ENCODE assay signal across 18 cellular contexts in genomic region chr3:42511196-42511595, GRCh38. TPM values are rescaled to one million over a fixed set of nuclear protein-coding genes. Genes with fewer than 3 reads are reported as not detected.
DNase-seq lines count a peak whose midpoint lies in the region; ATAC-seq and TF ChIP-seq lines count a peak whose summit lies in the region.
"Had no signal": no experiment of that assay in that cellular context is flagged by ENCODE, and none has a peak within 500 bp of the region (broad histone marks: within the 10 kb centered on the region; RNA-seq: fewer than 3 reads in every experiment).

No MANE protein-coding gene starts in this region.

- H3K36me3 ChIP-seq in tibial artery: no peaks in the 10 kb centered on the region

- DNase-seq in activated naive CD4-positive, alpha-beta T cell treated with anti-CD3 and anti-CD28 coated beads for 36 hours: no peak
- DNase-seq in neural crest cell (ENCODE audit: low read depth, low spot score): no peak
- DNase-seq in tibial artery: peak; percentile 71 to 81
- no peak for DNase-seq in 8988T
- DNase-seq: Caco-2, NCI-H1092, NCI-H1694, NCI-H2107, NCI-H69, PC-3 had no signal

- H3K27ac ChIP-seq in tibial artery: peak overlapping the region; percentile 83 to 92
- H3K27ac ChIP-seq: HL-60 had no signal

- CTCF ChIA-PET in activated naive CD4-positive, alpha-beta T cell treated with anti-CD3 and anti-CD28 coated beads for 36 hours (lab: Charles Lee): interaction anchor here (0.9 to 1.9 kb wide), 4 partner anchors 8 to 38 kb away, joined by 3 to 5 read pairs (median 4); partner anchors contain the start of gene VIPR1

- peaks cover 4 to 65% (median 51%) of the 10 kb centered on the region in 4 donors for H3K4me1 ChIP-seq in tibial artery

- ATAC-seq in activated T-helper 17 cell treated with anti-CD3 and anti-CD28 coated beads, Interleukin-2, amount 50 U/mL, for 72 hours (replicated peaks): no peak
- ATAC-seq in HG02759 (IDR thresholded peaks at IDR 0.05; ENCODE audit: unreplicated experiment) (no peak), GM18870 (IDR thresholded peaks at IDR 0.05; ENCODE audit: unreplicated experiment) (no peak)
- ATAC-seq: GM23338, K562, PC-3 had no signal

- TF ChIP-seq CTCF in neural crest cell (conservative IDR thresholded peaks at IDR 0.05): no peak
- no peak for TF ChIP-seq CTCF in tibial artery (IDR thresholded peaks at IDR 0.05)

- no peak overlapping the region for H3K4me3 ChIP-seq in tibial artery
- H3K4me3 ChIP-seq: GM23338, K562 had no signal

- intact Hi-C loops in activated naive CD4-positive, alpha-beta T cell treated with anti-CD3 and anti-CD28 coated beads for 36 hours (cut with micrococcal nuclease): no loop called here
- intact Hi-C loops in tibial artery (cut with DNase I; ENCODE audit: low total_unique reads): no loop called here

- no peaks in the 10 kb centered on the region for H3K27me3 Mint-ChIP-seq in activated naive CD4-positive, alpha-beta T cell treated with anti-CD3 and anti-CD28 coated beads, Interleukin-2, amount 50 U/mL, for 24 hours
- H3K27me3 Mint-ChIP-seq in activated naive CD4-positive, alpha-beta T cell treated with anti-CD3 and anti-CD28 coated beads for 36 hours (ENCODE audit: low read depth): no peaks in the 10 kb centered on the region
- no peaks in the 10 kb centered on the region for H3K27me3 Mint-ChIP-seq in activated T-helper 17 cell treated with anti-CD3 and anti-CD28 coated beads, Interleukin-2, amount 50 U/mL, for 72 hours
- H3K27me3 Mint-ChIP-seq in neural crest cell (ENCODE audit: low read depth): peaks cover 40% of the 10 kb centered on the region

- no peaks in the 10 kb centered on the region for H3K9me3 Mint-ChIP-seq in activated naive CD4-positive, alpha-beta T cell treated with anti-CD3 and anti-CD28 coated beads, Interleukin-2, amount 50 U/mL, for 24 hours
- no peaks in the 10 kb centered on the region for H3K9me3 Mint-ChIP-seq in activated naive CD4-positive, alpha-beta T cell treated with anti-CD3 and anti-CD28 coated beads for 36 hours
- no peaks in the 10 kb centered on the region for H3K9me3 Mint-ChIP-seq in activated T-helper 17 cell treated with anti-CD3 and anti-CD28 coated beads, Interleukin-2, amount 50 U/mL, for 72 hours
- no peaks in the 10 kb centered on the region for H3K9me3 Mint-ChIP-seq in neural crest cell
- H3K9me3 Mint-ChIP-seq: CD14-positive monocyte, GM23338 had no signal

- H3K27me3 ChIP-seq in tibial artery: no peaks in the 10 kb centered on the region

- H3K4me1 Mint-ChIP-seq in activated naive CD4-positive, alpha-beta T cell treated with anti-CD3 and anti-CD28 coated beads, Interleukin-2, amount 50 U/mL, for 24 hours: peaks cover 68% of the 10 kb centered on the region
- peaks cover 55% of the 10 kb centered on the region for H3K4me1 Mint-ChIP-seq in activated naive CD4-positive, alpha-beta T cell treated with anti-CD3 and anti-CD28 coated beads for 36 hours (ENCODE audit: low read depth)
- H3K4me1 Mint-ChIP-seq in activated T-helper 17 cell treated with anti-CD3 and anti-CD28 coated beads, Interleukin-2, amount 50 U/mL, for 72 hours: peaks cover 34% of the 10 kb centered on the region
- no peaks in the 10 kb centered on the region for H3K4me1 Mint-ChIP-seq in neural crest cell

- peak overlapping the region; percentile 66 for H3K27ac Mint-ChIP-seq in activated naive CD4-positive, alpha-beta T cell treated with anti-CD3 and anti-CD28 coated beads, Interleukin-2, amount 50 U/mL, for 24 hours
- H3K27ac Mint-ChIP-seq in activated naive CD4-positive, alpha-beta T cell treated with anti-CD3 and anti-CD28 coated beads for 36 hours: no peak overlapping the region
- H3K27ac Mint-ChIP-seq in activated T-helper 17 cell treated with anti-CD3 and anti-CD28 coated beads, Interleukin-2, amount 50 U/mL, for 72 hours: peak overlapping the region; percentile 31
- peak overlapping the region; percentile 13 for H3K27ac Mint-ChIP-seq in neural crest cell (ENCODE audit: unreplicated experiment)
- H3K27ac Mint-ChIP-seq: CD14-positive monocyte, GM23338 had no signal

- H3K36me3 Mint-ChIP-seq in activated naive CD4-positive, alpha-beta T cell treated with anti-CD3 and anti-CD28 coated beads, Interleukin-2, amount 50 U/mL, for 24 hours: peaks cover 9% of the 10 kb centered on the region
- H3K36me3 Mint-ChIP-seq in activated naive CD4-positive, alpha-beta T cell treated with anti-CD3 and anti-CD28 coated beads for 36 hours (ENCODE audit: low read depth): peaks cover under 1% of the 10 kb centered on the region
- no peaks in the 10 kb centered on the region for H3K36me3 Mint-ChIP-seq in activated T-helper 17 cell treated with anti-CD3 and anti-CD28 coated beads, Interleukin-2, amount 50 U/mL, for 72 hours (ENCODE audit: low read depth)
- H3K36me3 Mint-ChIP-seq in neural crest cell (ENCODE audit: low read depth): no peaks in the 10 kb centered on the region

- no peak overlapping the region for H3K4me3 Mint-ChIP-seq in activated naive CD4-positive, alpha-beta T cell treated with anti-CD3 and anti-CD28 coated beads, Interleukin-2, amount 50 U/mL, for 24 hours
- H3K4me3 Mint-ChIP-seq in activated naive CD4-positive, alpha-beta T cell treated with anti-CD3 and anti-CD28 coated beads for 36 hours: no peak overlapping the region
- no peak overlapping the region for H3K4me3 Mint-ChIP-seq in activated T-helper 17 cell treated with anti-CD3 and anti-CD28 coated beads, Interleukin-2, amount 50 U/mL, for 72 hours
- no peak overlapping the region for H3K4me3 Mint-ChIP-seq in neural crest cell
- H3K4me3 Mint-ChIP-seq: CD14-positive monocyte, GM23338 had no signal

- no peaks in the 10 kb centered on the region for H3K9me3 ChIP-seq in tibial artery
- H3K9me3 ChIP-seq: Caco-2 had no signal

RNA-seq across cellular contexts. Expression of gene VIPR1, which starts 8.8 kb away (rescaled TPM):
- total RNA-seq in activated naive CD4-positive, alpha-beta T cell treated with anti-CD3 and anti-CD28 coated beads for 36 hours: 1 to 10 TPM; 6.3 to 8.4 TPM
- 10 to 100 TPM in 1 of 2 donors, 1 to 10 TPM in 1; 1.9 to 12.1 TPM for total RNA-seq in activated T-helper 17 cell treated with anti-CD3 and anti-CD28 coated beads, Interleukin-2, amount 50 U/mL, for 72 hours
- total RNA-seq in neural crest cell: 0.63 TPM in 1 of 2 replicates, not detected in the other

Comparison
In these comparisons a context has a peak if more than half of its experiments do, and no peak if none do; other contexts are left out.
1. DNase-seq: peak in tibial artery (2 of 2); none in activated naive CD4-positive, alpha-beta T cell treated with anti-CD3 and anti-CD28 coated beads for 36 hours (single experiment), neural crest cell (single experiment) and 8988T (single experiment).